Comparison of ENCODE assay signal across 8 cellular contexts in genomic region chr9:71806916-71807315, GRCh38. TPM values are rescaled to one million over a fixed set of nuclear protein-coding genes. Genes with fewer than 3 reads are reported as not detected.
DNase-seq lines count a peak whose midpoint lies in the region; ATAC-seq, FAIRE-seq and TF ChIP-seq lines count a peak whose summit lies in the region.

No MANE protein-coding gene starts in this region.

- H3K27me3 ChIP-seq in PC-9 (ENCODE audit: insufficient read depth, low read depth): no peaks in the 10 kb centered on the region
- no peaks in the 10 kb centered on the region for H3K27me3 ChIP-seq in ovary

- no peak overlapping the region for H3K4me2 ChIP-seq in PC-9

- TF ChIP-seq CTCF in PC-9 (conservative IDR thresholded peaks at IDR 0.05): peak; percentile 89
- peak; percentile 98 for TF ChIP-seq CTCF in fibroblast of villous mesenchyme (IDR thresholded peaks at IDR 0.05; ENCODE audit: insufficient read depth, low read depth, low read length)
- peak in 2 of 3 donors; percentile 16 to 19 for TF ChIP-seq CTCF in ovary (IDR thresholded peaks at IDR 0.05)

- FAIRE-seq in G401.6 (lab: Jason Lieb, UNC): peak; percentile 92

- H3K36me3 ChIP-seq in PC-9 (ENCODE audit: low read depth): no peaks in the 10 kb centered on the region
- H3K36me3 ChIP-seq in ovary: no peaks in the 10 kb centered on the region

- peak; percentile 93 for ATAC-seq in GM21737 (IDR thresholded peaks at IDR 0.05; ENCODE audit: unreplicated experiment)

- no peaks in the 10 kb centered on the region for H3K79me2 ChIP-seq in PC-9 (ENCODE audit: low read depth)

- H3K27me3 Mint-ChIP-seq in activated T-helper 2 cell treated with anti-CD3 and anti-CD28 coated beads, Interferon-gamma antibody, Interleukin-2, Interleukin-4, amounts not matched to agents 10 μg/mL and 5 μg/mL and 100 μg/mL, durations not matched to agents 14 hours and 24 hours and 36 hours (ENCODE audit: low read depth): peaks cover 9% of the 10 kb centered on the region

- WGBS in ovary, 3 donors: 31 to 51% (median 34%) methylated on average over 1 of the region's 1 CpG

- POLR2A ChIA-PET in PC-9 (lab: Charles Lee; ENCODE audit: unreplicated experiment): no interaction called here

- no peaks in the 10 kb centered on the region for H3K9me2 ChIP-seq in PC-9 (ENCODE audit: insufficient read depth)

- H3K4me3 ChIP-seq in Jurkat, Clone E6-1 (ENCODE audit: low read length): no peak overlapping the region
- H3K4me3 ChIP-seq in PC-9 (no peak overlapping the region), fibroblast of villous mesenchyme (ENCODE audit: low read depth, low read length) (no peak overlapping the region), ovary (no peak overlapping the region)

- H3K4me1 ChIP-seq in PC-9 (replicated peaks; ENCODE audit: insufficient read depth): no peaks in the 10 kb centered on the region
- H3K4me1 ChIP-seq in ovary (ENCODE audit: insufficient read depth): no peaks in the 10 kb centered on the region

- no peaks in the 10 kb centered on the region for H3K9me3 ChIP-seq in PC-9 (ENCODE audit: insufficient read depth, low read depth)
- no peaks in the 10 kb centered on the region for H3K9me3 ChIP-seq in ovary

- no peaks in the 10 kb centered on the region for H3K36me3 Mint-ChIP-seq in activated T-helper 2 cell treated with anti-CD3 and anti-CD28 coated beads, Interferon-gamma antibody, Interleukin-2, Interleukin-4, amounts not matched to agents 10 μg/mL and 5 μg/mL and 100 μg/mL, durations not matched to agents 14 hours and 24 hours and 36 hours (ENCODE audit: low read depth)

- peaks cover 8% of the 10 kb centered on the region for H3K4me1 Mint-ChIP-seq in activated T-helper 2 cell treated with anti-CD3 and anti-CD28 coated beads, Interferon-gamma antibody, Interleukin-2, Interleukin-4, amounts not matched to agents 10 μg/mL and 5 μg/mL and 100 μg/mL, durations not matched to agents 14 hours and 24 hours and 36 hours (ENCODE audit: low read depth)

- CTCF ChIA-PET in PC-9 (lab: Charles Lee): interaction anchor here (0.5 to 1.2 kb wide), 9 partner anchors 76 to 317 kb away, joined by 3 to 5 read pairs (median 3); no protein-coding TSS in a partner anchor

- TF ChIP-seq POLR2A in ovary (IDR thresholded peaks at IDR 0.05): no peak

- no peak overlapping the region for H3K4me3 Mint-ChIP-seq in activated T-helper 2 cell treated with anti-CD3 and anti-CD28 coated beads, Interferon-gamma antibody, Interleukin-2, Interleukin-4, amounts not matched to agents 10 μg/mL and 5 μg/mL and 100 μg/mL, durations not matched to agents 14 hours and 24 hours and 36 hours (ENCODE audit: low read depth)

- no peaks in the 10 kb centered on the region for H3F3A ChIP-seq in PC-9 (ENCODE audit: insufficient read depth, low read depth)

- H3K27ac ChIP-seq in PC-9 (no peak overlapping the region), ovary (no peak overlapping the region)

- no peak overlapping the region for H2AFZ ChIP-seq in PC-9

- peak; percentile 66 for DNase-seq in Jurkat, Clone E6-1 (ENCODE audit: low read depth, low spot score)
- DNase-seq in PC-9: peak; percentile 66 to 79
- peak; percentile 45 for DNase-seq in activated T-helper 2 cell treated with anti-CD3 and anti-CD28 coated beads, Interferon-gamma antibody, Interleukin-2, Interleukin-4, amounts not matched to agents 10 μg/mL and 5 μg/mL and 100 μg/mL, durations not matched to agents 14 hours and 24 hours and 36 hours (ENCODE audit: low spot score)
- DNase-seq in fibroblast of villous mesenchyme (ENCODE audit: low read depth): peak; percentile 72
- DNase-seq in ovary: peak in 4 of 5 donors; percentile 21 to 50 (median 30)
- DNase-seq in occipital lobe (lab: John Stamatoyannopoulos, UW): no peak

- no peak overlapping the region for H3K27ac Mint-ChIP-seq in activated T-helper 2 cell treated with anti-CD3 and anti-CD28 coated beads, Interferon-gamma antibody, Interleukin-2, Interleukin-4, amounts not matched to agents 10 μg/mL and 5 μg/mL and 100 μg/mL, durations not matched to agents 14 hours and 24 hours and 36 hours

- intact Hi-C loops in PC-9 (cut with micrococcal nuclease; ENCODE audit: unreplicated experiment) (loop anchor here (1.0 to 5.0 kb wide), 4 partner anchors 168 to 522 kb away; no protein-coding TSS in a partner anchor), ovary (cut with DNase I) (loop anchor here in 1 of 4 donors (10.0 kb wide), 1 partner anchor 218 kb away; no protein-coding TSS in a partner anchor)
- intact Hi-C loops in activated T-helper 2 cell treated with anti-CD3 and anti-CD28 coated beads, Interferon-gamma antibody, Interleukin-2, Interleukin-4, amounts not matched to agents 10 μg/mL and 5 μg/mL and 100 μg/mL, durations not matched to agents 14 hours and 24 hours and 36 hours (cut with micrococcal nuclease): loop anchor here (1.0 to 5.0 kb wide), 3 partner anchors 40 to 218 kb away; partner anchors contain the start of gene CEMIP2

- no peaks in the 10 kb centered on the region for H3K9me3 Mint-ChIP-seq in activated T-helper 2 cell treated with anti-CD3 and anti-CD28 coated beads, Interferon-gamma antibody, Interleukin-2, Interleukin-4, amounts not matched to agents 10 μg/mL and 5 μg/mL and 100 μg/mL, durations not matched to agents 14 hours and 24 hours and 36 hours

- H4K20me1 ChIP-seq in PC-9 (ENCODE audit: insufficient read depth): no peaks in the 10 kb centered on the region

- BruUV-seq in PC-9 (replicated peaks; lab: Mats Ljungman, UMichigan): no TSS peak

- TF ChIP-seq EP300 in ovary (IDR thresholded peaks at IDR 0.05): no peak

RNA-seq across cellular contexts. Expression of gene CEMIP2, which starts 38.6 kb away (rescaled TPM):
- 5.5 TPM for polyA plus RNA-seq in Jurkat, Clone E6-1 (2012; ENCODE audit: insufficient read depth, insufficient read length)
- total RNA-seq in PC-9 (2021) (60.7 and 77.0 TPM in 2 replicates), fibroblast of villous mesenchyme (153 and 180 TPM in 2 replicates), ovary (10 to 100 TPM in 5 of 7 donors, 1 to 10 TPM in 2; 7.6 to 91.3 (median 11.2) TPM), occipital lobe (54.7 TPM)
- total RNA-seq in activated T-helper 2 cell treated with anti-CD3 and anti-CD28 coated beads, Interferon-gamma antibody, Interleukin-2, Interleukin-4, amounts not matched to agents 10 μg/mL and 5 μg/mL and 100 μg/mL, durations not matched to agents 14 hours and 24 hours and 36 hours: 44.8 and 45.3 TPM in 2 replicates
- 10 to 100 TPM in 1 of 2 donors, 1 to 10 TPM in 1; 6.3 to 11.0 TPM for polyA plus RNA-seq in ovary

Comparison
In these comparisons a context has a peak if more than half of its experiments do, and no peak if none do; other contexts are left out.
1. CTCF ChIP-seq: peak in every context shown above with its lines; median percentile 98 in fibroblast of villous mesenchyme; 89 in PC-9; 18 in ovary.